Comparison of ENCODE assay signal across 13 cellular contexts in the genomic region with DNA sequence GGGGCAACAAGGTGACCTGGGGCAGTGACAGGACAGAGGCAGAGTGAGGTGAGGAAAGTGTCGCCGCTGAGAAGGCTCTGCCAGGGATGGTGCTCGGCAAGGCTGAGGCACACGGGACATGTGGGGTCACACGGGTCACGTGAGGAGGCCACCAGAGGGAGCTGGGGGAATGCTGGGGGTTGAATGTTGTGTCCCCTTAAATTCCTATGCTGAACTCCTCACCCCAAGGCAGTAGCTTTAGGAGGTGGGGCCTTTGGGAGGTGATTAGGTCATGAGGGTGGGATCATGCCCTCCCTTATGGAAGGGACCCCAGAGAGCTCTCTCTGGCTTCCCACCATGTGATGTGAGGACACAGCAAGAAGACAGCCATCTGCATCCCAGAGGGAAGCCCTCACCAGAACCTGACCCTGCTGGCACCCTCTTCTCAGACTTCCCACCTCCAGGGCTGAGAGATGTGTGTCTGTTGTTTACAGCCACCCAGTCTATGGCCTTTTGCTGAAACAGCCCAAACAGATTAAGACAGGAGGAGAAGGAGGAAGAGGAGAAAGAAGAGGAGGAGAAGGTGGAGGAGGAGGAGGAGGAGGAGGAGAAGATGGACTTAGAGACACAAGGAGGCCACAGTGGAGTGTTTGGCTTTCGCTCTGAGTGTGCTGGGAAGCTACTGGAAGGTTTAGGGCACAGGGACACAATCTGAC. TPM values are rescaled to one million over a fixed set of nuclear protein-coding genes. Genes with fewer than 3 reads are reported as not detected.
DNase-seq lines count a peak whose midpoint lies in the region; ATAC-seq and TF ChIP-seq lines count a peak whose summit lies in the region.
"Had no signal": no experiment of that assay in that cellular context is flagged by ENCODE, and none has a peak within 500 bp of the region (broad histone marks: within the 10 kb centered on the region; RNA-seq: fewer than 3 reads in every experiment).

No MANE protein-coding gene starts in this region.

- peaks cover 4 to 24% of the 10 kb centered on the region in 2 experiments; a peak in 3 of 4 replicates for H3K79me1 ChIP-seq in IMR-90 (ENCODE audit: low read depth in 1 of 2, low read length in 2 of 2)

- H3K27me3 Mint-ChIP-seq in endodermal cell (ENCODE audit: insufficient read depth) (peaks cover 7% of the 10 kb centered on the region), neural crest cell (ENCODE audit: low read depth) (no peaks in the 10 kb centered on the region)
- H3K27me3 Mint-ChIP-seq: CD4-positive, alpha-beta memory T cell had no signal

- peak overlapping the region; percentile 10 for H2AFZ ChIP-seq in IMR-90 (replicated peaks; ENCODE audit: low read length, poor library complexity)

- H2BK20ac ChIP-seq in IMR-90 (ENCODE audit: low read depth, low read length): peak overlapping the region; percentile 87

- 0 out of 2 replicates have a peak, but pooled peaks cover 3% of the 10 kb centered on the region for H4K20me1 ChIP-seq in IMR-90 (ENCODE audit: insufficient read depth, low read length)

- peak overlapping the region; percentile 76 for H3K4ac ChIP-seq in IMR-90 (ENCODE audit: low read depth, low read length)

- H3K27ac Mint-ChIP-seq in endodermal cell: no peak overlapping the region
- peak overlapping the region; percentile 39 for H3K27ac Mint-ChIP-seq in neural crest cell (ENCODE audit: unreplicated experiment)
- H3K27ac Mint-ChIP-seq: activated naive CD4-positive, alpha-beta T cell treated with anti-CD3 and anti-CD28 coated beads for 36 hours had no signal

- H3K9me3 ChIP-seq in IMR-90 (ENCODE audit: control insufficient read depth, insufficient read depth, low read length) (no peaks in the 10 kb centered on the region), endodermal cell (ENCODE audit: control insufficient read depth, low read length) (no peaks in the 10 kb centered on the region), tibial artery (no peaks in the 10 kb centered on the region)
- H3K9me3 ChIP-seq: thyroid gland had no signal

- H3K9me3 Mint-ChIP-seq in endodermal cell (no peaks in the 10 kb centered on the region), neural crest cell (no peaks in the 10 kb centered on the region)
- H3K9me3 Mint-ChIP-seq: activated naive CD4-positive, alpha-beta T cell treated with anti-CD3 and anti-CD28 coated beads for 36 hours; CD4-positive, alpha-beta memory T cell had no signal

- H2AK9ac ChIP-seq in IMR-90 (replicated peaks; ENCODE audit: low read depth, low read length, poor library complexity): peak overlapping the region; percentile 63

- H3K36me3 Mint-ChIP-seq in endodermal cell (ENCODE audit: low read depth) (no peaks in the 10 kb centered on the region), neural crest cell (ENCODE audit: low read depth) (no peaks in the 10 kb centered on the region)
- H3K36me3 Mint-ChIP-seq: CD4-positive, alpha-beta memory T cell had no signal

- TF ChIP-seq CTCF in IMR-90 (conservative IDR thresholded peaks at IDR 0.05; ENCODE audit: low read depth, low read length): no peak
- TF ChIP-seq CTCF in endodermal cell (conservative IDR thresholded peaks at IDR 0.05): peak; percentile 22
- no peak for TF ChIP-seq CTCF in neural crest cell (conservative IDR thresholded peaks at IDR 0.05)
- no peak for TF ChIP-seq CTCF in tibial artery (IDR thresholded peaks at IDR 0.05)

- no peak for TF ChIP-seq RAD21 in IMR-90 (IDR thresholded peaks at IDR 0.05; ENCODE audit: low read length)

- H3K18ac ChIP-seq in IMR-90 (ENCODE audit: low read depth, low read length): peak overlapping the region; percentile 52

- H4K5ac ChIP-seq in IMR-90 (ENCODE audit: low read depth, low read length): peak overlapping the region; percentile 56

- CTCF ChIA-PET in IMR-90 (lab: Yijun Ruan, JAX): no interaction called here

- H2AK5ac ChIP-seq in IMR-90 (ENCODE audit: low read depth, low read length): peak overlapping the region; percentile 71

- H3K56ac ChIP-seq in IMR-90 (ENCODE audit: extremely low read depth, insufficient read depth, low read length): no peak overlapping the region

- peak overlapping the region in 1 of 2 experiments; percentile 24; a peak in 1 of 4 replicates for H4K8ac ChIP-seq in IMR-90 (ENCODE audit: low read depth in 2 of 2, low read length in 2 of 2)

- H3K4me3 Mint-ChIP-seq in endodermal cell (no peak overlapping the region), neural crest cell (no peak overlapping the region)
- H3K4me3 Mint-ChIP-seq: activated naive CD4-positive, alpha-beta T cell treated with anti-CD3 and anti-CD28 coated beads for 36 hours; CD4-positive, alpha-beta memory T cell had no signal

- H2BK15ac ChIP-seq in IMR-90 (ENCODE audit: low read depth, low read length): peak overlapping the region; percentile 72; the same call in 2 of the 3 replicates

- H3K27ac ChIP-seq in IMR-90 (ENCODE audit: insufficient read depth, low read length) (no peak overlapping the region), endodermal cell (ENCODE audit: low read depth, low read length) (no peak overlapping the region), tibial artery (peak overlapping the region; percentile 85 to 87)

- H3K4me2 ChIP-seq in IMR-90 (ENCODE audit: low read depth, low read length): no peak overlapping the region

- no peak for TF ChIP-seq POLR2A in IMR-90 (IDR thresholded peaks at IDR 0.05; ENCODE audit: low read depth, low read length)

- no peak for ATAC-seq in IMR-90 (ENCODE audit: low read depth)

- peak overlapping the region; percentile 12; the same call in 1 of the 2 replicates for H3K23ac ChIP-seq in IMR-90 (ENCODE audit: low read depth, low read length)

- WGBS in IMR-90 (ENCODE audit: extremely low coverage in 2 of 2, insufficient read length in 1 of 2), 2 experiments: 100% methylated on average over 1 of the region's 7 CpGs; no CpG with 5 or more reads in 1 of the 2 experiments
- 89 to 91% methylated on average over 6 to 7 of the region's 7 CpGs for WGBS in endodermal cell (ENCODE audit: insufficient coverage in 1 of 2, insufficient read length in 1 of 2), 2 experiments

- peak overlapping the region; percentile 80 for H2BK120ac ChIP-seq in IMR-90 (ENCODE audit: low read depth, low read length)

- intact Hi-C loops in IMR-90 (cut with micrococcal nuclease): no loop called here
- intact Hi-C loops in tibial artery (cut with DNase I; ENCODE audit: low total_unique reads): no loop called here

- DNase-seq in IMR-90 (no peak), endodermal cell (no peak), neural crest cell (ENCODE audit: low read depth, low spot score) (no peak), tibial artery (peak in 1 of 2 donors; percentile 65), NCI-H524 (lab: John Stamatoyannopoulos, UW) (no peak), dermis blood vessel endothelial cell (no peak), GM19240 (ENCODE audit: insufficient read length, low spot score) (no peak), NOMO-1 treated with dmso at 0.1 percent for 144 hours (lab: John Stamatoyannopoulos, UW; ENCODE audit: unreplicated experiment) (no peak)
- DNase-seq: activated naive CD4-positive, alpha-beta T cell treated with anti-CD3 and anti-CD28 coated beads for 36 hours; activated T-cell treated with anti-CD3 and anti-CD28 coated beads for 4 hours; CD4-positive, alpha-beta memory T cell; NCI-H187; thyroid gland had no signal

- H3K4me1 ChIP-seq in IMR-90 (ENCODE audit: control insufficient read depth, insufficient read depth, low read length): peaks cover 24% of the 10 kb centered on the region
- no peaks in the 10 kb centered on the region for H3K4me1 ChIP-seq in endodermal cell (ENCODE audit: control insufficient read depth, insufficient read depth, low read length)
- H3K4me1 ChIP-seq in tibial artery: peaks cover 0 to 67% (median 27%) of the 10 kb centered on the region in 4 donors

- no TSS peak for BruUV-seq in IMR-90 (replicated peaks; lab: Mats Ljungman, UMichigan)

- H3K27me3 ChIP-seq in IMR-90 (ENCODE audit: control insufficient read depth, insufficient read depth, low read length) (no peaks in the 10 kb centered on the region), endodermal cell (ENCODE audit: control insufficient read depth, insufficient read depth, low read length, poor library complexity, severe bottlenecking) (no peaks in the 10 kb centered on the region), tibial artery (no peaks in the 10 kb centered on the region)
- H3K27me3 ChIP-seq: thyroid gland had no signal

- dilution Hi-C loops in IMR-90 (cut with HindIII; ENCODE audit: low sequenced_read_pairs, unreplicated experiment): no loop called here

- H3K14ac ChIP-seq in IMR-90 (replicated peaks; ENCODE audit: low read depth, low read length): peak overlapping the region; percentile 19; the same call in 1 of the 2 replicates

- H3K4me1 Mint-ChIP-seq in endodermal cell (no peaks in the 10 kb centered on the region), neural crest cell (peaks cover 30% of the 10 kb centered on the region)

- peak overlapping the region; percentile 72 for H4K91ac ChIP-seq in IMR-90 (ENCODE audit: insufficient read depth, low read depth, low read length)

- in situ Hi-C loops in IMR-90 (cut with MboI; ENCODE audit: low sequenced_read_pairs): no loop called here

- H3K4me3 ChIP-seq in IMR-90 (ENCODE audit: insufficient read depth, low read depth, low read length) (no peak overlapping the region), endodermal cell (ENCODE audit: low read length) (no peak overlapping the region), tibial artery (no peak overlapping the region)
- H3K4me3 ChIP-seq: thyroid gland had no signal

- peaks cover 22% of the 10 kb centered on the region; the same call in 1 of the 2 replicates for H3K9me1 ChIP-seq in IMR-90 (ENCODE audit: insufficient read depth, low read length)

- H3K36me3 ChIP-seq in IMR-90 (ENCODE audit: control insufficient read depth, insufficient read depth, low read length) (no peaks in the 10 kb centered on the region), endodermal cell (ENCODE audit: control insufficient read depth, insufficient read depth, low read length) (no peaks in the 10 kb centered on the region), tibial artery (no peaks in the 10 kb centered on the region)
- H3K36me3 ChIP-seq: thyroid gland had no signal

- H3K9ac ChIP-seq in IMR-90 (ENCODE audit: low read depth, low read length) (no peak overlapping the region), endodermal cell (ENCODE audit: extremely low read depth, low read length, poor library complexity, severe bottlenecking) (no peak overlapping the region)

- POLR2A ChIA-PET in IMR-90 (lab: Charles Lee; ENCODE audit: unreplicated experiment): no interaction called here

- peak overlapping the region; percentile 24 for H2BK5ac ChIP-seq in IMR-90 (ENCODE audit: low read depth, low read length, poor library complexity, severe bottlenecking)

TF ChIP-seq in IMR-90, 13 proteins besides CTCF, POLR2A, EP300 and RAD21 (continues in another document):
- TF ChIP-seq SMC3 (IDR thresholded peaks at IDR 0.05; ENCODE audit: low read depth, low read length): no peak
- no peak for TF ChIP-seq MAFK (IDR thresholded peaks at IDR 0.05; ENCODE audit: low read depth, low read length)

RNA-seq across cellular contexts. Expression of a gene that starts 35.4 kb away (rescaled TPM):
- total RNA-seq in IMR-90 (2012; rRNA removed): 2.2 and 2.5 TPM in 2 replicates
- 4.9 and 5.6 TPM in 2 replicates for polyA plus RNA-seq in IMR-90 (2012; rRNA removed)
- polyA plus RNA-seq in IMR-90 (2012; cell fraction: cytosol; rRNA removed): 3.9 and 6.2 TPM in 2 replicates
- 7.6 and 16.1 TPM in 2 replicates for polyA plus RNA-seq in IMR-90 (2012; cell fraction: nucleus; rRNA removed; ENCODE audit: low replicate concordance)
- total RNA-seq in endodermal cell: 10 to 100 TPM in 1 of 2 donors, 1 to 10 TPM in 1; 6.6 to 11.0 TPM
- 20.7 TPM for polyA plus RNA-seq in endodermal cell (2013, experiment 1 of 2)
- polyA plus RNA-seq in endodermal cell (2013, experiment 2 of 2): 17.6 TPM
- total RNA-seq in neural crest cell: 17.2 and 19.2 TPM in 2 replicates
- total RNA-seq in dermis blood vessel endothelial cell: 4.4 and 5.0 TPM in 2 replicates

Comparison
In these comparisons a context has a peak if more than half of its experiments do, and no peak if none do; other contexts are left out.
1. H3K27ac ChIP-seq: peak in tibial artery (2 of 2); none in IMR-90 (single experiment) and endodermal cell (single experiment).